ENCODE assay signal across 8 cellular contexts in genomic region chr9:77977210-77977611, GRCh38. TPM values are rescaled to one million over a fixed set of nuclear protein-coding genes. Genes with fewer than 3 reads are reported as not detected.
DNase-seq lines count a peak whose midpoint lies in the region; ATAC-seq and TF ChIP-seq lines count a peak whose summit lies in the region.

No MANE protein-coding gene starts in this region.

- H3K79me2 ChIP-seq in DND-41 (ENCODE audit: insufficient read depth, low read length) = peaks cover 99% of the 10 kb centered on the region

- 9 to 30% methylated on average over 4 of the region's 4 CpGs for WGBS in lung, 2 donors

- H3K27ac ChIP-seq in DND-41 (ENCODE audit: low read length) (peak overlapping the region; percentile 47), lung (ENCODE audit: low read depth in 1 of 2, low read length in 1 of 2) (no peak overlapping the region)

- H4K20me1 ChIP-seq in DND-41 (ENCODE audit: insufficient read depth, low read length) = peaks cover 55% of the 10 kb centered on the region

- H3K4me3 ChIP-seq in DND-41 (ENCODE audit: low read depth in 1 of 2, low read length in 2 of 2) (no peak overlapping the region), lung (no peak overlapping the region)

- H2AFZ ChIP-seq in DND-41 (ENCODE audit: low read depth, low read length) = no peak overlapping the region

- no peak overlapping the region for H3K4me3 Mint-ChIP-seq in activated CD4-positive, alpha-beta T cell treated with anti-CD3 and anti-CD28 coated beads for 36 hours
- H3K4me3 Mint-ChIP-seq in stimulated activated naive B cell treated with anti-CD40 and anti-IgM and Interleukin-4, amounts not matched to agents 10 μg/mL and 1 μg/mL and 100 μg/mL, for 72 hours = peak overlapping the region in 1 of 2 donors; percentile 36
- no peak overlapping the region for H3K4me3 Mint-ChIP-seq in stimulated activated memory B cell treated with anti-CD40 and anti-IgM and Interleukin-4, amounts not matched to agents 10 μg/mL and 1 μg/mL and 100 μg/mL, for 72 hours

- peak overlapping the region; percentile 88 for H3K27ac Mint-ChIP-seq in activated CD4-positive, alpha-beta T cell treated with anti-CD3 and anti-CD28 coated beads for 36 hours
- H3K27ac Mint-ChIP-seq in stimulated activated naive B cell treated with anti-CD40 and anti-IgM and Interleukin-4, amounts not matched to agents 10 μg/mL and 1 μg/mL and 100 μg/mL, for 72 hours = no peak overlapping the region
- no peak overlapping the region for H3K27ac Mint-ChIP-seq in stimulated activated memory B cell treated with anti-CD40 and anti-IgM and Interleukin-4, amounts not matched to agents 10 μg/mL and 1 μg/mL and 100 μg/mL, for 72 hours

- no peak overlapping the region for H3K4me2 ChIP-seq in DND-41 (ENCODE audit: insufficient read depth, low read length)

- H3K4me1 ChIP-seq in DND-41 (ENCODE audit: insufficient read depth, low read length) (peaks cover 38% of the 10 kb centered on the region), lung (ENCODE audit: control insufficient read depth in 2 of 2, insufficient read depth in 2 of 2, low read length in 2 of 2) (peaks cover 11 to 12% of the 10 kb centered on the region in 2 donors)

- H3K27me3 Mint-ChIP-seq in activated CD4-positive, alpha-beta T cell treated with anti-CD3 and anti-CD28 coated beads for 36 hours = no peaks in the 10 kb centered on the region
- H3K27me3 Mint-ChIP-seq in stimulated activated naive B cell treated with anti-CD40 and anti-IgM and Interleukin-4, amounts not matched to agents 10 μg/mL and 1 μg/mL and 100 μg/mL, for 72 hours = no peaks in the 10 kb centered on the region
- no peaks in the 10 kb centered on the region for H3K27me3 Mint-ChIP-seq in stimulated activated memory B cell treated with anti-CD40 and anti-IgM and Interleukin-4, amounts not matched to agents 10 μg/mL and 1 μg/mL and 100 μg/mL, for 72 hours

- H3K9ac ChIP-seq in DND-41 (ENCODE audit: low read depth, low read length) = no peak overlapping the region

- DNase-seq in DND-41 (peak; percentile 38), Kasumi-1 (lab: John Stamatoyannopoulos, UW) (peak; percentile 93 to 96), dermis microvascular lymphatic vessel endothelial cell (ENCODE audit: low read depth in 2 of 2) (peak; percentile 77 to 90), lung (ENCODE audit: low spot score) (peak; percentile 50), DMS79 (lab: John Stamatoyannopoulos, UW) (no peak)
- DNase-seq in activated CD4-positive, alpha-beta T cell treated with anti-CD3 and anti-CD28 coated beads for 36 hours = peak; percentile 73
- DNase-seq in stimulated activated naive B cell treated with anti-CD40 and anti-IgM and Interleukin-4, amounts not matched to agents 10 μg/mL and 1 μg/mL and 100 μg/mL, for 72 hours = peak; percentile 4

- intact Hi-C loops in activated CD4-positive, alpha-beta T cell treated with anti-CD3 and anti-CD28 coated beads for 36 hours (cut with DNase I, micrococcal nuclease) = loop anchor here (1.0 to 5.0 kb wide), 6 partner anchors 35 to 260 kb away; partner anchors contain the start of gene CEP78 (in 1 of the 2)

- no peaks in the 10 kb centered on the region for H3K9me3 Mint-ChIP-seq in activated CD4-positive, alpha-beta T cell treated with anti-CD3 and anti-CD28 coated beads for 36 hours (ENCODE audit: low read depth)
- no peaks in the 10 kb centered on the region for H3K9me3 Mint-ChIP-seq in stimulated activated naive B cell treated with anti-CD40 and anti-IgM and Interleukin-4, amounts not matched to agents 10 μg/mL and 1 μg/mL and 100 μg/mL, for 72 hours
- H3K9me3 Mint-ChIP-seq in stimulated activated memory B cell treated with anti-CD40 and anti-IgM and Interleukin-4, amounts not matched to agents 10 μg/mL and 1 μg/mL and 100 μg/mL, for 72 hours = no peaks in the 10 kb centered on the region

- CTCF ChIA-PET in activated CD4-positive, alpha-beta T cell treated with anti-CD3 and anti-CD28 coated beads for 36 hours (lab: Charles Lee) = interaction anchor here (0.9 to 6.1 kb wide), 11 partner anchors 10 to 319 kb away, joined by 3 to 64 read pairs (median 3); partner anchors contain the start of gene PSAT1

- ATAC-seq in DND-41 (ENCODE audit: insufficient read depth, low read depth) (no peak), lung (ENCODE audit: insufficient read depth, low FRiP score) (peak; percentile 63)
- ATAC-seq in activated CD4-positive, alpha-beta T cell treated with anti-CD3 and anti-CD28 coated beads for 36 hours = peak; percentile 8
- peak; percentile 53 for ATAC-seq in stimulated activated naive B cell treated with anti-CD40 and anti-IgM and Interleukin-4, amounts not matched to agents 10 μg/mL and 1 μg/mL and 100 μg/mL, for 72 hours (replicated peaks)
- ATAC-seq in stimulated activated memory B cell treated with anti-CD40 and anti-IgM and Interleukin-4, amounts not matched to agents 10 μg/mL and 1 μg/mL and 100 μg/mL, for 72 hours = no peak

- H3K27me3 ChIP-seq in DND-41 (ENCODE audit: insufficient read depth, low read length, poor library complexity) (no peaks in the 10 kb centered on the region), lung (ENCODE audit: control insufficient read depth, insufficient read depth) (no peaks in the 10 kb centered on the region)

- H3K9me3 ChIP-seq in DND-41 (ENCODE audit: insufficient read depth, low read length, severe bottlenecking) (no peaks in the 10 kb centered on the region), lung (ENCODE audit: control insufficient read depth in 2 of 2, insufficient read depth in 1 of 2, low read length in 1 of 2) (no peaks in the 10 kb centered on the region)

- H3K4me1 Mint-ChIP-seq in activated CD4-positive, alpha-beta T cell treated with anti-CD3 and anti-CD28 coated beads for 36 hours = peaks cover 62% of the 10 kb centered on the region
- H3K4me1 Mint-ChIP-seq in stimulated activated naive B cell treated with anti-CD40 and anti-IgM and Interleukin-4, amounts not matched to agents 10 μg/mL and 1 μg/mL and 100 μg/mL, for 72 hours = peaks cover 19 to 34% of the 10 kb centered on the region in 2 donors
- H3K4me1 Mint-ChIP-seq in stimulated activated memory B cell treated with anti-CD40 and anti-IgM and Interleukin-4, amounts not matched to agents 10 μg/mL and 1 μg/mL and 100 μg/mL, for 72 hours = peaks cover 27% of the 10 kb centered on the region

- H3K36me3 Mint-ChIP-seq in activated CD4-positive, alpha-beta T cell treated with anti-CD3 and anti-CD28 coated beads for 36 hours (ENCODE audit: low read depth) = no peaks in the 10 kb centered on the region
- no peaks in the 10 kb centered on the region for H3K36me3 Mint-ChIP-seq in stimulated activated naive B cell treated with anti-CD40 and anti-IgM and Interleukin-4, amounts not matched to agents 10 μg/mL and 1 μg/mL and 100 μg/mL, for 72 hours
- H3K36me3 Mint-ChIP-seq in stimulated activated memory B cell treated with anti-CD40 and anti-IgM and Interleukin-4, amounts not matched to agents 10 μg/mL and 1 μg/mL and 100 μg/mL, for 72 hours = no peaks in the 10 kb centered on the region

- TF ChIP-seq CTCF in DND-41 (IDR thresholded peaks at IDR 0.05; ENCODE audit: borderline replicate concordance, extremely low read depth, low read length, poor library complexity, severe bottlenecking) = peak; percentile 47
- TF ChIP-seq CTCF in lung (IDR thresholded peaks at IDR 0.05; ENCODE audit: control extremely low read depth, extremely low read depth) = peak; percentile 38

- peaks cover 19% of the 10 kb centered on the region for H3K36me3 ChIP-seq in DND-41 (ENCODE audit: insufficient read depth, low read length)
- H3K36me3 ChIP-seq in lung (ENCODE audit: control insufficient read depth in 2 of 2, insufficient read depth in 2 of 2, low read length in 2 of 2) = peaks cover 0 to 4% of the 10 kb centered on the region in 2 donors

- POLR2A ChIA-PET in activated CD4-positive, alpha-beta T cell treated with anti-CD3 and anti-CD28 coated beads for 36 hours (lab: Charles Lee) = interaction anchor here (1.2 kb wide), 1 partner anchor 10 kb away, joined by 4 read pairs; no protein-coding TSS in a partner anchor

RNA-seq across cellular contexts. Expression of gene GNAQ, which starts 54.4 kb away (rescaled TPM):
- total RNA-seq in activated CD4-positive, alpha-beta T cell treated with anti-CD3 and anti-CD28 coated beads for 36 hours = 10 to 100 TPM; 22.8 to 24.7 TPM
- total RNA-seq in dermis microvascular lymphatic vessel endothelial cell = 28.6 and 37.7 TPM in 2 replicates
- total RNA-seq in lung = 10 to 100 TPM; 75.1 to 86.2 TPM
- polyA plus RNA-seq in lung = 10 to 100 TPM; 24.6 to 27.7 TPM

Comparison
In these comparisons a context has a peak if more than half of its experiments do, and no peak if none do; other contexts are left out.
1. ATAC-seq: peak in activated CD4-positive, alpha-beta T cell treated with anti-CD3 and anti-CD28 coated beads for 36 hours (single experiment), lung (single experiment) and stimulated activated naive B cell treated with anti-CD40 and anti-IgM and Interleukin-4, amounts not matched to agents 10 μg/mL and 1 μg/mL and 100 μg/mL, for 72 hours (2 of 2); none in DND-41 (single experiment) and stimulated activated memory B cell treated with anti-CD40 and anti-IgM and Interleukin-4, amounts not matched to agents 10 μg/mL and 1 μg/mL and 100 μg/mL, for 72 hours (single experiment).